1 cellular context compared by ENCODE assay signal in the genomic region with DNA sequence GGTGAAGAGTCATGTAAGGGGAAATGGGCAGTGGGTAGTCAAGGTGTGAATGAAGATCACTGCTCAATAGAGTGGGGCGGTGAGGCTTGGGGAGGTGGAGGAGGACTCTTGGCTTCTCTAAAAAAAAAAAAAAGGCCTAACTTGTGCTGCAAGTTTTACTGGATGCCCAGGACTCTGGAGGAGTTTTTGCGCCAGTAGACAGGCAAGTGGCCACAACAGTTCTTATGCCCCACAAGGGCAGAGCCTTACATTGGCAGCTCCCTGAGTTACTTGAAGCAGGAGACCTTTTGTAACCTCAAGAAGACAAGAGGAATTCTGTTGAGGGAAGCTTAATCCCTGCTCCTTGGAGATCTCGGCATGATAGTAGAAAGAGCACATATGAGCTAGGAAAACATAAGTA.
TF ChIP-seq lines count a peak whose summit lies in the region.

No MANE protein-coding gene starts in this region.

TF ChIP-seq in HepG2, 621 proteins besides CTCF, POLR2A, EP300 and RAD21 (continued from another document):
- TF ChIP-seq, protein P1, sequence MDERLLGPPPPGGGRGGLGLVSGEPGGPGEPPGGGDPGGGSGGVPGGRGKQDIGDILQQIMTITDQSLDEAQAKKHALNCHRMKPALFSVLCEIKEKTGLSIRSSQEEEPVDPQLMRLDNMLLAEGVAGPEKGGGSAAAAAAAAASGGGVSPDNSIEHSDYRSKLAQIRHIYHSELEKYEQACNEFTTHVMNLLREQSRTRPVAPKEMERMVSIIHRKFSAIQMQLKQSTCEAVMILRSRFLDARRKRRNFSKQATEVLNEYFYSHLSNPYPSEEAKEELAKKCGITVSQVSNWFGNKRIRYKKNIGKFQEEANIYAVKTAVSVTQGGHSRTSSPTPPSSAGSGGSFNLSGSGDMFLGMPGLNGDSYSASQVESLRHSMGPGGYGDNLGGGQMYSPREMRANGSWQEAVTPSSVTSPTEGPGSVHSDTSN (CRISPR knock-in tag; IDR thresholded peaks at IDR 0.05): no peak
- TF ChIP-seq ZNF674 (CRISPR knock-in tag; IDR thresholded peaks at IDR 0.05; ENCODE audit: low read depth) (no peak), ZNF781 (CRISPR knock-in tag; IDR thresholded peaks at IDR 0.05; ENCODE audit: borderline replicate concordance, not compliant biosample characterization) (no peak)
- TF ChIP-seq, protein P2, sequence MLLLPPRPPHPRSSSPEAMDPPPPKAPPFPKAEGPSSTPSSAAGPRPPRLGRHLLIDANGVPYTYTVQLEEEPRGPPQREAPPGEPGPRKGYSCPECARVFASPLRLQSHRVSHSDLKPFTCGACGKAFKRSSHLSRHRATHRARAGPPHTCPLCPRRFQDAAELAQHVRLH (CRISPR knock-in tag; IDR thresholded peaks at IDR 0.05; ENCODE audit: borderline replicate concordance, low read depth): no peak
- TF ChIP-seq, protein P3, sequence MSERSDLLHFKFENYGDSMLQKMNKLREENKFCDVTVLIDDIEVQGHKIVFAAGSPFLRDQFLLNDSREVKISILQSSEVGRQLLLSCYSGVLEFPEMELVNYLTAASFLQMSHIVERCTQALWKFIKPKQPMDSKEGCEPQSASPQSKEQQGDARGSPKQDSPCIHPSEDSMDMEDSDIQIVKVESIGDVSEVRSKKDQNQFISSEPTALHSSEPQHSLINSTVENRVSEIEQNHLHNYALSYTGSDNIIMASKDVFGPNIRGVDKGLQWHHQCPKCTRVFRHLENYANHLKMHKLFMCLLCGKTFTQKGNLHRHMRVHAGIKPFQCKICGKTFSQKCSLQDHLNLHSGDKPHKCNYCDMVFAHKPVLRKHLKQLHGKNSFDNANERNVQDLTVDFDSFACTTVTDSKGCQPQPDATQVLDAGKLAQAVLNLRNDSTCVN (CRISPR knock-in tag; IDR thresholded peaks at IDR 0.05; ENCODE audit: borderline replicate concordance): no peak
